24 cellular contexts compared by ENCODE assay signal in the genomic region with DNA sequence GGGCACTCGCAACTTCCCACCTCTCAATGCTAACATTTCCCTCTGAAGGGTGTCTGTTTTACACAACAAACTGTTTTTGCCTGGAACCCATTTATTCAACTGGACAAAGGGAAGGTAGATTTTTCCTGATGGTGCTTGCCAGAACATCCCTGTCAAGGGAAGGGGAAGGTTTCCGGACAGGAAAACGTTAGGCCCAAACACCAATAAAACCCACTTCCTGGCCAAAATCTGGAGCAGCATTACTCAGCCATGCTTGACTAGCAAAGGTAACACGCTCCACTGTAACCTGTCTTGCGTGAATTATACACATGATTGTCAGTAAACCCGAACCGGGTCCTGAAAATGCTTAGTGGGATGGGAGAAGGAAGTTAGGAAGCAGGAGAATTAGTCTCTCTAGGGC.
A peak's percentile ranks its signal among the peaks of the same experiment; 100 is the strongest.
DNase-seq lines count a peak whose midpoint lies in the region; ATAC-seq, FAIRE-seq and TF ChIP-seq lines count a peak whose summit lies in the region.
"Had no signal": no experiment of that assay in that cellular context is flagged by ENCODE, and none has a peak within 500 bp of the region (broad histone marks: within the 10 kb centered on the region; RNA-seq: fewer than 3 reads in every experiment).

No MANE protein-coding gene starts in this region.

- no peak overlapping the region for H3K4me3 Mint-ChIP-seq in nephron progenitor cell
- H3K4me3 Mint-ChIP-seq: CD4-positive, CD25-positive, alpha-beta regulatory T cell; CD8-positive, alpha-beta T cell; H9 had no signal

- H3K4me1 ChIP-seq in BLaER1, result peaks cover 26% of the 10 kb centered on the region
- H3K4me1 ChIP-seq in endothelial cell of umbilical vein (ENCODE audit: control insufficient read depth, extremely low read depth, insufficient read depth, low read length), result peaks cover 14% of the 10 kb centered on the region
- H3K4me1 ChIP-seq: A549, BE2C, Caco-2 had no signal

- POLR2A ChIA-PET in endothelial cell of umbilical vein (lab: Charles Lee), result no interaction called here

- peaks cover 40% of the 10 kb centered on the region for H3K4me1 Mint-ChIP-seq in nephron progenitor cell
- H3K4me1 Mint-ChIP-seq: CD4-positive, CD25-positive, alpha-beta regulatory T cell had no signal

- in situ Hi-C loops in GM13976 (cut with MboI; ENCODE audit: low sequenced_read_pairs, unreplicated experiment), result no loop called here

- H4K20me1 ChIP-seq in BLaER1, result no peaks in the 10 kb centered on the region
- H4K20me1 ChIP-seq in endothelial cell of umbilical vein (replicated peaks; ENCODE audit: control insufficient read depth, extremely low read depth, insufficient read depth, low read length), result no peaks in the 10 kb centered on the region

- H3K27ac ChIP-seq in BLaER1, result peak overlapping the region; percentile 48
- peak overlapping the region; percentile 86 for H3K27ac ChIP-seq in VCaP
- no peak overlapping the region for H3K27ac ChIP-seq in endothelial cell of umbilical vein (ENCODE audit: insufficient read depth, low read depth, low read length)
- H3K27ac ChIP-seq: 22Rv1, A549, C4-2B, GM23248 had no signal

- dilution Hi-C loops in endothelial cell of umbilical vein (cut with MboI; ENCODE audit: extremely low pct_ligation_motif_present, low sequenced_read_pairs), result no loop called here

- no peaks in the 10 kb centered on the region for H3K27me3 ChIP-seq in BLaER1
- peaks cover 0 to 2% of the 10 kb centered on the region in 2 experiments for H3K27me3 ChIP-seq in endothelial cell of umbilical vein (ENCODE audit: control insufficient read depth in 2 of 2, insufficient read depth in 2 of 2, low read length in 2 of 2)
- H3K27me3 ChIP-seq: BE2C had no signal

- no peaks in the 10 kb centered on the region for H3K36me3 Mint-ChIP-seq in nephron progenitor cell (ENCODE audit: low read depth)
- H3K36me3 Mint-ChIP-seq: CD4-positive, CD25-positive, alpha-beta regulatory T cell; CD8-positive, alpha-beta T cell had no signal

- FAIRE-seq in endothelial cell of umbilical vein (lab: Jason Lieb, UNC), result peak; percentile 80
- FAIRE-seq: A549, G401.6, GM12892 had no signal

- H2AFZ ChIP-seq in endothelial cell of umbilical vein (ENCODE audit: low read depth, low read length), result no peak overlapping the region
- H2AFZ ChIP-seq: GM23248 had no signal

- H3K4me2 ChIP-seq in BLaER1 (peak overlapping the region; percentile 65), endothelial cell of umbilical vein (ENCODE audit: insufficient read depth, low read length) (peak overlapping the region; percentile 25)
- H3K4me2 ChIP-seq: A549 had no signal

- H3K9me1 ChIP-seq in endothelial cell of umbilical vein (replicated peaks; ENCODE audit: control insufficient read depth, extremely low read depth, insufficient read depth, low read length), result no peaks in the 10 kb centered on the region

- peaks cover 8% of the 10 kb centered on the region for H3K27me3 Mint-ChIP-seq in nephron progenitor cell (ENCODE audit: low read depth, poor library complexity)

- H3K27ac Mint-ChIP-seq in nephron progenitor cell, result peak overlapping the region; percentile 12
- H3K27ac Mint-ChIP-seq: CD4-positive, CD25-positive, alpha-beta regulatory T cell; CD8-positive, alpha-beta T cell had no signal

- H3K9me3 Mint-ChIP-seq in nephron progenitor cell, result no peaks in the 10 kb centered on the region
- H3K9me3 Mint-ChIP-seq: CD8-positive, alpha-beta T cell; H9 had no signal

- ATAC-seq in GM19351 (IDR thresholded peaks at IDR 0.05; ENCODE audit: unreplicated experiment), result no peak
- ATAC-seq: A549; CD8-positive, alpha-beta T cell; HCT116 had no signal

- no peaks in the 10 kb centered on the region for H3K36me3 ChIP-seq in BLaER1
- no peaks in the 10 kb centered on the region for H3K36me3 ChIP-seq in endothelial cell of umbilical vein (ENCODE audit: control insufficient read depth in 2 of 2, extremely low read depth in 1 of 2, insufficient read depth in 2 of 2, low read length in 2 of 2)
- H3K36me3 ChIP-seq: BE2C had no signal

- BruUV-seq in endothelial cell of umbilical vein (replicated peaks; lab: Mats Ljungman, UMichigan), result no TSS peak

- H3K9me3 ChIP-seq in BLaER1 (no peaks in the 10 kb centered on the region), endothelial cell of umbilical vein (replicated peaks; ENCODE audit: control insufficient read depth, insufficient read depth, low read length) (no peaks in the 10 kb centered on the region)
- H3K9me3 ChIP-seq: A549, BE2C, Caco-2 had no signal

- CTCF ChIA-PET in endothelial cell of umbilical vein (lab: Charles Lee), result no interaction called here

- no peaks in the 10 kb centered on the region for H3K79me2 ChIP-seq in endothelial cell of umbilical vein (ENCODE audit: control insufficient read depth, insufficient read depth, low read length)

- no peak for TF ChIP-seq CTCF in VCaP (conservative IDR thresholded peaks at IDR 0.05)
- TF ChIP-seq CTCF in endothelial cell of umbilical vein (IDR thresholded peaks at IDR 0.05; ENCODE audit: extremely low read depth in 1 of 2, insufficient read depth in 1 of 2, low read depth in 1 of 2, low read length in 2 of 2), result no peak
- TF ChIP-seq CTCF in nephron progenitor cell (IDR thresholded peaks at IDR 0.05), result no peak
- no peak for TF ChIP-seq CTCF in GM13976 (IDR thresholded peaks at IDR 0.05; ENCODE audit: borderline replicate concordance, control extremely low read depth, extremely low read depth, insufficient read depth, missing control alignments)

- intact Hi-C loops in endothelial cell of umbilical vein (cut with micrococcal nuclease), result no loop called here

- TF ChIP-seq POLR2A in endothelial cell of umbilical vein (IDR thresholded peaks at IDR 0.05; ENCODE audit: low read depth, low read length) (no peak), erythroblast (IDR thresholded peaks at IDR 0.05; ENCODE audit: low read length) (no peak)

- DNase-seq in endothelial cell of umbilical vein (ENCODE audit: low read depth, low spot score) (peak; percentile 46), nephron progenitor cell (no peak), erythroblast (lab: John Stamatoyannopoulos, UW) (no peak), GM13976 (ENCODE audit: low spot score) (no peak), NCI-H69 (lab: John Stamatoyannopoulos, UW) (no peak)
- DNase-seq: ACHN; AML-193; BE2C; Caco-2; CD4-positive, CD25-positive, alpha-beta regulatory T cell; CD8-positive, alpha-beta T cell; DMS153; DND-41; GM23248; H9 had no signal

- no peak overlapping the region for H3K9ac ChIP-seq in BLaER1
- H3K9ac ChIP-seq in endothelial cell of umbilical vein (replicated peaks; ENCODE audit: extremely low read depth, insufficient read depth, low read length), result no peak overlapping the region
- H3K9ac ChIP-seq: GM23248 had no signal

- H3K4me3 ChIP-seq in BLaER1 (no peak overlapping the region), endothelial cell of umbilical vein (replicated peaks in 1 of 3; ENCODE audit: insufficient read depth in 1 of 3, low read depth in 1 of 3, low read length in 3 of 3) (no peak overlapping the region)
- H3K4me3 ChIP-seq: A549, GM23248 had no signal

TF ChIP-seq in endothelial cell of umbilical vein, 7 proteins besides CTCF, POLR2A, EP300 and RAD21:
- TF ChIP-seq JUN (IDR thresholded peaks at IDR 0.05; ENCODE audit: borderline replicate concordance, insufficient read depth, insufficient read length, low read depth) (no peak), POLR2AphosphoS5 (IDR thresholded peaks at IDR 0.05; ENCODE audit: insufficient read depth, low read depth, low read length) (peak; percentile 19)
